1 cellular context compared by ENCODE assay signal in the genomic region with DNA sequence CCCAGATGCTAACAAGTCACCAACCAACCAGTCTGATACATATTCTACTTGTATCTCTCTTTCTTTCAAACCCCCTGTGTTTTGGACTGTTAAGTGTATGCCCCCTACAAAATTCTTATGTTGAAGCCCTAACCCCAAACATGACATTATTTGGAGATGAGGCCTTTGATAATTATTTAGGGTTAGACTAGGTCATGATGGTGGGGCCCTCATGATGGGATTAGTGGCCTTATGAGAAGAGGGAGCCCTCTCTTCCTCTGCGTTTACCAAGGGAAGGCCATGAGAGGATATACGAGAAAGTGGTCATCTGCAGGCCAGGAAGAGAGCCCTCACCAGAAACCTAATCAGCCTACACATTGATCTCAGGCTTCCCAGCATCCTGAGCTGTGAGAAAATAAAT.
TF ChIP-seq lines count a peak whose summit lies in the region.

No MANE protein-coding gene starts in this region.

TF ChIP-seq in GM12878, 131 proteins besides CTCF, POLR2A, EP300 and RAD21:
- TF ChIP-seq PAX8 (IDR thresholded peaks at IDR 0.05): no peak
- TF ChIP-seq TAF1 (IDR thresholded peaks at IDR 0.05; ENCODE audit: borderline replicate concordance, low read depth, low read length): no peak
- TF ChIP-seq BHLHE40 (IDR thresholded peaks at IDR 0.05; ENCODE audit: borderline replicate concordance in 1 of 2, low read depth in 2 of 2, low read length in 1 of 2): no peak
- TF ChIP-seq, protein P1, sequence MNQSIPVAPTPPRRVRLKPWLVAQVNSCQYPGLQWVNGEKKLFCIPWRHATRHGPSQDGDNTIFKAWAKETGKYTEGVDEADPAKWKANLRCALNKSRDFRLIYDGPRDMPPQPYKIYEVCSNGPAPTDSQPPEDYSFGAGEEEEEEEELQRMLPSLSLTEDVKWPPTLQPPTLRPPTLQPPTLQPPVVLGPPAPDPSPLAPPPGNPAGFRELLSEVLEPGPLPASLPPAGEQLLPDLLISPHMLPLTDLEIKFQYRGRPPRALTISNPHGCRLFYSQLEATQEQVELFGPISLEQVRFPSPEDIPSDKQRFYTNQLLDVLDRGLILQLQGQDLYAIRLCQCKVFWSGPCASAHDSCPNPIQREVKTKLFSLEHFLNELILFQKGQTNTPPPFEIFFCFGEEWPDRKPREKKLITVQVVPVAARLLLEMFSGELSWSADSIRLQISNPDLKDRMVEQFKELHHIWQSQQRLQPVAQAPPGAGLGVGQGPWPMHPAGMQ (IDR thresholded peaks at IDR 0.05; ENCODE audit: borderline replicate concordance): no peak
- no peak for TF ChIP-seq MEF2A (IDR thresholded peaks at IDR 0.05; ENCODE audit: insufficient read depth, low read depth, low read length)
- no peak for TF ChIP-seq DPF2 (IDR thresholded peaks at IDR 0.05)
- TF ChIP-seq ZNF207 (IDR thresholded peaks at IDR 0.05; ENCODE audit: borderline replicate concordance): no peak
- no peak for TF ChIP-seq SMAD5 (IDR thresholded peaks at IDR 0.05; ENCODE audit: low read depth)
- no peak for TF ChIP-seq IRF3 (IDR thresholded peaks at IDR 0.05)
- TF ChIP-seq NBN (IDR thresholded peaks at IDR 0.05): no peak
- no peak for TF ChIP-seq CHD1 (IDR thresholded peaks at IDR 0.05; ENCODE audit: low read depth, low read length)
- no peak for TF ChIP-seq CEBPB (IDR thresholded peaks at IDR 0.05; ENCODE audit: borderline replicate concordance in 1 of 2, low read depth in 2 of 2, low read length in 2 of 2)
TF ChIP-seq in GM12878: peak in this region for 0.
